In genomic region chr17:28599311-28600184, GRCh38 we compare ENCODE assay signal across 7 cellular contexts. TPM values are rescaled to one million over a fixed set of nuclear protein-coding genes. Genes with fewer than 3 reads are reported as not detected.
DNase-seq lines count a peak whose midpoint lies in the region; ATAC-seq and TF ChIP-seq lines count a peak whose summit lies in the region.

No MANE protein-coding gene starts in this region.

- intact Hi-C loops in spleen (cut with DNase I; ENCODE audit: low total_unique reads) = no loop called here

- H3K36me3 Mint-ChIP-seq in T-helper 2 cell treated with Interferon-gamma antibody and Interleukin-4, amounts not matched to agents 5 μg/mL and 100 μg/mL, for 36 hours (ENCODE audit: low read depth) = peaks cover 17% of the 10 kb centered on the region
- no peaks in the 10 kb centered on the region for H3K36me3 Mint-ChIP-seq in immature natural killer cell

- H3K27ac Mint-ChIP-seq in T-helper 2 cell treated with Interferon-gamma antibody and Interleukin-4, amounts not matched to agents 5 μg/mL and 100 μg/mL, for 36 hours = peak overlapping the region; percentile 96
- H3K27ac Mint-ChIP-seq in immature natural killer cell = peak overlapping the region; percentile 97 to 99 (median 99)

- H3K27ac ChIP-seq in brain microvascular endothelial cell (peak overlapping the region; percentile 88), spleen (peak overlapping the region; percentile 93 to 99 (median 96))

- TF ChIP-seq CTCF in brain microvascular endothelial cell (IDR thresholded peaks at IDR 0.05; ENCODE audit: low read depth, low read length, missing control alignments) (no peak), spleen (IDR thresholded peaks at IDR 0.05 in 8 of 11, conservative IDR thresholded peaks at IDR 0.05 in 3 of 11) (no peak)

- H3K4me3 ChIP-seq in brain microvascular endothelial cell (ENCODE audit: low read depth, low read length) (peak overlapping the region; percentile 87), spleen (peak overlapping the region; percentile 48 to 84 (median 54))

- H3K4me1 ChIP-seq in spleen = peaks cover 12 to 29% (median 22%) of the 10 kb centered on the region in 6 donors

- in situ Hi-C loops in brain microvascular endothelial cell (cut with HindIII; ENCODE audit: low pct_ligation_motif_present, low sequenced_read_pairs) = no loop called here

- 7 to 14% (median 8%) methylated on average over 23 to 40 of the region's 40 CpGs for WGBS in spleen, 5 donors

- TF ChIP-seq POLR2A in spleen (IDR thresholded peaks at IDR 0.05) = no peak

- peaks cover 19% of the 10 kb centered on the region for H3K4me1 Mint-ChIP-seq in T-helper 2 cell treated with Interferon-gamma antibody and Interleukin-4, amounts not matched to agents 5 μg/mL and 100 μg/mL, for 36 hours (ENCODE audit: low read depth)
- H3K4me1 Mint-ChIP-seq in immature natural killer cell = peaks cover 17 to 28% of the 10 kb centered on the region in 2 donors

- peak; percentile 37 for ATAC-seq in GM18498 (IDR thresholded peaks at IDR 0.05; ENCODE audit: unreplicated experiment)
- peak; percentile 40 for ATAC-seq in HG02759 (IDR thresholded peaks at IDR 0.05; ENCODE audit: unreplicated experiment)

- H3K4me3 Mint-ChIP-seq in T-helper 2 cell treated with Interferon-gamma antibody and Interleukin-4, amounts not matched to agents 5 μg/mL and 100 μg/mL, for 36 hours = peak overlapping the region; percentile 94
- H3K4me3 Mint-ChIP-seq in immature natural killer cell = peak overlapping the region; percentile 89 to 99 (median 97)

- H3K27me3 ChIP-seq in brain microvascular endothelial cell (replicated peaks) = no peaks in the 10 kb centered on the region
- H3K27me3 ChIP-seq in spleen (replicated peaks in 1 of 7) = no peaks in the 10 kb centered on the region

- H3K36me3 ChIP-seq in brain microvascular endothelial cell (replicated peaks) = no peaks in the 10 kb centered on the region
- H3K36me3 ChIP-seq in spleen = peaks cover 0 to 6% (median 0%) of the 10 kb centered on the region in 6 donors

- H3K9me3 Mint-ChIP-seq in T-helper 2 cell treated with Interferon-gamma antibody and Interleukin-4, amounts not matched to agents 5 μg/mL and 100 μg/mL, for 36 hours = no peaks in the 10 kb centered on the region
- no peaks in the 10 kb centered on the region for H3K9me3 Mint-ChIP-seq in immature natural killer cell

- no peaks in the 10 kb centered on the region for H3K27me3 Mint-ChIP-seq in T-helper 2 cell treated with Interferon-gamma antibody and Interleukin-4, amounts not matched to agents 5 μg/mL and 100 μg/mL, for 36 hours (ENCODE audit: low read depth)
- H3K27me3 Mint-ChIP-seq in immature natural killer cell (ENCODE audit: low read depth in 3 of 3) = peaks cover 2 to 13% (median 6%) of the 10 kb centered on the region in 3 donors

- H3K9me3 ChIP-seq in spleen = no peaks in the 10 kb centered on the region

- DNase-seq in NCI-H1105 treated with DMSO at 0.1 percent for 48 hours (lab: John Stamatoyannopoulos, UW) (peak; percentile 56), brain microvascular endothelial cell (peak; percentile 90), immature natural killer cell (peak; percentile 56 to 70 (median 63)), spleen (peak; percentile 78)
- peak; percentile 69 for DNase-seq in T-helper 2 cell treated with Interferon-gamma antibody and Interleukin-4, amounts not matched to agents 5 μg/mL and 100 μg/mL, for 36 hours (ENCODE audit: low spot score)

RNA-seq across cellular contexts. Expression of gene SPAG5, which starts 0.7 kb away (rescaled TPM):
- polyA plus RNA-seq in immature natural killer cell (1 to 10 TPM in 2 of 3 donors, under 1 TPM in 1; 0.73 to 4.1 (median 3.2) TPM), spleen (10 to 100 TPM in 2 of 3 donors, 1 to 10 TPM in 1; 9.6 to 18.0 (median 14.9) TPM)
- total RNA-seq in spleen = 10 to 100 TPM in 5 of 7 donors, 1 to 10 TPM in 2; 6.2 to 19.7 (median 14.3) TPM

RNA-seq across cellular contexts. Expression of gene RSKR, which starts 14.4 kb away (rescaled TPM):
- polyA plus RNA-seq in immature natural killer cell (under 1 TPM in 1 of 3 donors, not detected in 2; 0.73 TPM), spleen (1 to 10 TPM; 2.1 to 4.5 (median 2.8) TPM)
- total RNA-seq in spleen = 10 to 100 TPM; 11.6 to 30.9 (median 19.3) TPM

RNA-seq across cellular contexts. Expression of gene ALDOC, which starts 22.9 kb away (rescaled TPM):
- 10 to 100 TPM; 50.9 to 80.1 (median 53.2) TPM for polyA plus RNA-seq in immature natural killer cell
- total RNA-seq in spleen = 10 to 100 TPM; 18.1 to 64.4 (median 40.3) TPM
- polyA plus RNA-seq in spleen = 10 to 100 TPM; 16.9 to 24.8 (median 19.1) TPM

RNA-seq across cellular contexts. Expression of gene PIGS, which starts 28.2 kb away (rescaled TPM):
- polyA plus RNA-seq in immature natural killer cell (100 to 1,000 TPM in 1 of 3 donors, 10 to 100 TPM in 2; 71.7 to 135 (median 96.8) TPM), spleen (10 to 100 TPM; 13.3 to 21.4 (median 17.6) TPM)
- total RNA-seq in spleen = 10 to 100 TPM; 43.7 to 77.6 (median 56.4) TPM

RNA-seq across cellular contexts. Expression of gene BLTP2, which starts 45.4 kb away (rescaled TPM):
- polyA plus RNA-seq in immature natural killer cell (10 to 100 TPM; 16.1 to 43.2 (median 24.3) TPM), spleen (10 to 100 TPM; 11.8 to 25.2 (median 14.6) TPM)
- 100 to 1,000 TPM; 143 to 193 (median 149) TPM for total RNA-seq in spleen

Comparison
In these comparisons a context has a peak if more than half of its experiments do, and no peak if none do; other contexts are left out.
1. Peak in every context shown above with its lines: DNase-seq, ATAC-seq, H3K4me3 ChIP-seq and H3K27ac ChIP-seq.